ENCODE assay signal across 2 cellular contexts in genomic region chr16:85182774-85183173, GRCh38.
TF ChIP-seq lines count a peak whose summit lies in the region.

No MANE protein-coding gene starts in this region.

TF ChIP-seq in HEK293, 187 proteins besides CTCF, POLR2A, EP300 and RAD21 (continued from another document):
- TF ChIP-seq ZNF18 (tag by site-specific recombination; IDR thresholded peaks at IDR 0.05) = peak; percentile 42; the same call in 1 of the 2 replicates
- no peak for TF ChIP-seq ZSCAN4 (tag by site-specific recombination; IDR thresholded peaks at IDR 0.05)
- peak; percentile 53 for TF ChIP-seq ZFHX2 (tag by site-specific recombination; conservative IDR thresholded peaks at IDR 0.05)
- no peak for TF ChIP-seq ZNF23 (tag by site-specific recombination; IDR thresholded peaks at IDR 0.05; ENCODE audit: borderline replicate concordance)
- TF ChIP-seq ZNF585B (tag by site-specific recombination; IDR thresholded peaks at IDR 0.05) = no peak
- no peak for TF ChIP-seq ZBTB8A (tag by site-specific recombination; IDR thresholded peaks at IDR 0.05)
- TF ChIP-seq PRDM10 (tag by site-specific recombination; IDR thresholded peaks at IDR 0.05) = no peak
- TF ChIP-seq HIC1 (tag by site-specific recombination; IDR thresholded peaks at IDR 0.05) = no peak
- TF ChIP-seq YY1 (tag by site-specific recombination; IDR thresholded peaks at IDR 0.05) = no peak

TF ChIP-seq in WTC11, 78 proteins besides CTCF, POLR2A, EP300 and RAD21 (continued from another document):
- TF ChIP-seq AFF4 (CRISPR knock-in tag; IDR thresholded peaks at IDR 0.05; ENCODE audit: borderline replicate concordance) (no peak), RORB (CRISPR knock-in tag; IDR thresholded peaks at IDR 0.05) (no peak), FOXJ3 (CRISPR knock-in tag; IDR thresholded peaks at IDR 0.05; ENCODE audit: borderline replicate concordance) (no peak), ATF2 (CRISPR knock-in tag; IDR thresholded peaks at IDR 0.05; ENCODE audit: borderline replicate concordance, low read depth) (no peak)
